Comparison of ENCODE assay signal across 20 cellular contexts in genomic region chr17:48717367-48718161, GRCh38. TPM values are rescaled to one million over a fixed set of nuclear protein-coding genes. Genes with fewer than 3 reads are reported as not detected.
A peak's percentile ranks its signal among the peaks of the same experiment; 100 is the strongest.
DNase-seq lines count a peak whose midpoint lies in the region; FAIRE-seq and TF ChIP-seq lines count a peak whose summit lies in the region.
"Had no signal": no experiment of that assay in that cellular context is flagged by ENCODE, and none has a peak within 500 bp of the region (broad histone marks: within the 10 kb centered on the region; RNA-seq: fewer than 3 reads in every experiment).

No MANE protein-coding gene starts in this region.

- no peak overlapping the region for H3K23ac ChIP-seq in H1 (ENCODE audit: insufficient read length)

- H3K27me3 ChIP-seq in CD8-positive, alpha-beta memory T cell (ENCODE audit: insufficient read depth, low read length, poor library complexity, severe bottlenecking): peaks cover 54% of the 10 kb centered on the region
- H3K27me3 ChIP-seq in H1 (replicated peaks in 1 of 4; ENCODE audit: control insufficient read depth in 3 of 4, extremely low read depth in 1 of 4, insufficient read depth in 3 of 4, low read length in 3 of 4) (peaks cover 52 to 86% (median 72%) of the 10 kb centered on the region in 4 experiments), prostate gland (replicated peaks; ENCODE audit: insufficient read depth) (no peaks in the 10 kb centered on the region), HAP-1 (ENCODE audit: low read depth) (no peaks in the 10 kb centered on the region), thyroid gland (peaks cover 54% of the 10 kb centered on the region)

- no peaks in the 10 kb centered on the region; the same call in 1 of the 2 replicates for H3K79me1 ChIP-seq in H1 (ENCODE audit: low read depth, low read length)

- no peak for TF ChIP-seq RAD21 in H1 (IDR thresholded peaks at IDR 0.05 in 1 of 2, conservative IDR thresholded peaks at IDR 0.05 in 1 of 2; ENCODE audit: low read depth in 2 of 2, low read length in 2 of 2)

- H3K9me3 ChIP-seq in CD8-positive, alpha-beta memory T cell (ENCODE audit: low read length): no peaks in the 10 kb centered on the region
- H3K9me3 ChIP-seq in H1 (ENCODE audit: insufficient read depth in 2 of 2, low read depth in 1 of 2, low read length in 1 of 2): no peaks in the 10 kb centered on the region
- H3K9me3 ChIP-seq in prostate gland: no peaks in the 10 kb centered on the region
- no peaks in the 10 kb centered on the region; the same call in 1 of the 2 replicates for H3K9me3 ChIP-seq in HAP-1
- H3K9me3 ChIP-seq in thyroid gland: no peaks in the 10 kb centered on the region
- H3K9me3 ChIP-seq: upper lobe of left lung had no signal

- no peak overlapping the region for H2BK12ac ChIP-seq in H1 (ENCODE audit: low read depth, low read length)

- H4K5ac ChIP-seq in H1 (ENCODE audit: insufficient read length, low read depth, low read length): no peak overlapping the region

- H3K4me1 ChIP-seq in CD8-positive, alpha-beta memory T cell (ENCODE audit: insufficient read depth, low read length): peaks cover 15% of the 10 kb centered on the region
- H3K4me1 ChIP-seq in H1 (replicated peaks in 1 of 4; ENCODE audit: control insufficient read depth in 3 of 4, insufficient read depth in 4 of 4, low read length in 3 of 4) (peaks cover 11 to 31% (median 20%) of the 10 kb centered on the region in 4 experiments; a peak in 6 of 7 replicates), prostate gland (replicated peaks) (peaks cover 1% of the 10 kb centered on the region), HAP-1 (peaks cover 4% of the 10 kb centered on the region; the same call in 1 of the 2 replicates), thyroid gland (peaks cover 0 to 8% of the 10 kb centered on the region in 2 donors)

- H3K4me2 ChIP-seq in H1 (ENCODE audit: insufficient read depth in 1 of 2, low read depth in 2 of 2, low read length in 2 of 2): peak overlapping the region in 1 of 2 experiments; percentile 77; a peak in 1 of 4 replicates

- no peak overlapping the region for H3K14ac ChIP-seq in H1 (ENCODE audit: insufficient read length)

- H2AK5ac ChIP-seq in H1 (ENCODE audit: low read depth, low read length): no peak overlapping the region

- H2BK120ac ChIP-seq in H1 (replicated peaks; ENCODE audit: low read depth, low read length): no peak overlapping the region

- H3K36me3 ChIP-seq in CD8-positive, alpha-beta memory T cell (ENCODE audit: insufficient read depth, low read length): no peaks in the 10 kb centered on the region
- H3K36me3 ChIP-seq in H1 (ENCODE audit: control insufficient read depth in 2 of 4, insufficient read depth in 4 of 4, low read length in 3 of 4) (no peaks in the 10 kb centered on the region; a peak in 1 of 8 replicates), prostate gland (no peaks in the 10 kb centered on the region), HAP-1 (replicated peaks) (no peaks in the 10 kb centered on the region), thyroid gland (no peaks in the 10 kb centered on the region)
- H3K36me3 ChIP-seq: upper lobe of left lung had no signal

- peaks cover 85% of the 10 kb centered on the region for H3K27me3 Mint-ChIP-seq in activated CD4-positive, alpha-beta T cell treated with anti-CD3 and anti-CD28 coated beads, Interleukin-2, amount 10 ng/mL, durations not matched to agents 7 days and 5 days
- H3K27me3 Mint-ChIP-seq in CD8-positive, alpha-beta memory T cell: peaks cover 85 to 93% of the 10 kb centered on the region in 2 donors

- FAIRE-seq in H1 (lab: Jason Lieb, UNC): no peak

- no peaks in the 10 kb centered on the region for H3K36me3 Mint-ChIP-seq in activated CD4-positive, alpha-beta T cell treated with anti-CD3 and anti-CD28 coated beads, Interleukin-2, amount 10 ng/mL, durations not matched to agents 7 days and 5 days (ENCODE audit: low read depth)
- no peaks in the 10 kb centered on the region for H3K36me3 Mint-ChIP-seq in CD8-positive, alpha-beta memory T cell
- H3K36me3 Mint-ChIP-seq: CD4-positive, CD25-positive, alpha-beta regulatory T cell had no signal

- H3K4ac ChIP-seq in H1 (replicated peaks; ENCODE audit: insufficient read length, low read depth, low read length): no peak overlapping the region

- H3K56ac ChIP-seq in H1 (replicated peaks; ENCODE audit: insufficient read length, low read depth, low read length): no peak overlapping the region

- no peaks in the 10 kb centered on the region for H3K9me3 Mint-ChIP-seq in activated CD4-positive, alpha-beta T cell treated with anti-CD3 and anti-CD28 coated beads, Interleukin-2, amount 10 ng/mL, durations not matched to agents 7 days and 5 days
- H3K9me3 Mint-ChIP-seq in CD8-positive, alpha-beta memory T cell: peaks cover 0 to 20% (median 6%) of the 10 kb centered on the region in 5 donors
- H3K9me3 Mint-ChIP-seq: effector memory CD8-positive, alpha-beta T cell had no signal

- WGBS in H1 (ENCODE audit: extremely low coverage in 1 of 2, insufficient coverage in 1 of 2, insufficient read length in 1 of 2, insufficient replicate concordance in 2 of 2, low coverage in 1 of 2, low lambda C conversion rate in 2 of 2, missing lambda C conversion rate in 1 of 2), 2 experiments: 21% methylated on average over 10 of the region's 10 CpGs; no CpG with 5 or more reads in 1 of the 2 experiments
- WGBS in prostate gland: 4% methylated on average over 10 of the region's 10 CpGs
- WGBS in thyroid gland, 2 donors: 10 to 17% methylated on average over 10 of the region's 10 CpGs

- CTCF ChIA-PET in activated CD4-positive, alpha-beta T cell treated with anti-CD3 and anti-CD28 coated beads, Interleukin-2, amount 10 ng/mL, durations not matched to agents 7 days and 5 days (lab: Charles Lee): interaction anchor here (0.5 to 1.4 kb wide), 7 partner anchors 15 to 72 kb away, joined by 3 to 6 read pairs (median 3); no protein-coding TSS in a partner anchor
- CTCF ChIA-PET in CD8-positive, alpha-beta memory T cell (lab: Charles Lee): interaction anchor here (1.0 to 1.5 kb wide), 4 partner anchors 12 to 81 kb away, joined by 3 to 5 read pairs (median 4); no protein-coding TSS in a partner anchor
- CTCF ChIA-PET in H1 (lab: Charles Lee; ENCODE audit: partially characterized antibody): interaction anchor here (0.6 to 13.5 kb wide), 17 partner anchors 12 to 190 kb away, joined by 3 to 147 read pairs (median 4); no protein-coding TSS in a partner anchor

- no peak overlapping the region for H4K91ac ChIP-seq in H1 (replicated peaks; ENCODE audit: insufficient read length, low read length)

- H3K4me3 ChIP-seq in CD8-positive, alpha-beta memory T cell (ENCODE audit: low read length): no peak overlapping the region
- H3K4me3 ChIP-seq in H1 (ENCODE audit: extremely low read depth in 1 of 4, insufficient read depth in 2 of 4, low read depth in 3 of 4, low read length in 4 of 4) (no peak overlapping the region), prostate gland (peak overlapping the region; percentile 55 to 63), HAP-1 (no peak overlapping the region), thyroid gland (replicated peaks in 1 of 3) (no peak overlapping the region)
- H3K4me3 ChIP-seq: upper lobe of left lung had no signal

- H3K4me1 Mint-ChIP-seq in activated CD4-positive, alpha-beta T cell treated with anti-CD3 and anti-CD28 coated beads, Interleukin-2, amount 10 ng/mL, durations not matched to agents 7 days and 5 days: peaks cover 21% of the 10 kb centered on the region
- H3K4me1 Mint-ChIP-seq in CD8-positive, alpha-beta memory T cell: peaks cover 7 to 22% (median 11%) of the 10 kb centered on the region in 3 donors

- no peak overlapping the region for H2BK20ac ChIP-seq in H1 (ENCODE audit: low read length)

- H3K79me2 ChIP-seq in H1 (ENCODE audit: control insufficient read depth in 1 of 2, insufficient read depth in 2 of 2, low read length in 2 of 2): no peaks in the 10 kb centered on the region

- POLR2A ChIA-PET in activated CD4-positive, alpha-beta T cell treated with anti-CD3 and anti-CD28 coated beads, Interleukin-2, amount 10 ng/mL, durations not matched to agents 7 days and 5 days (lab: Charles Lee): no interaction called here
- POLR2A ChIA-PET in CD8-positive, alpha-beta memory T cell (lab: Charles Lee): no interaction called here
- POLR2A ChIA-PET in H1 (lab: Charles Lee; ENCODE audit: partially characterized antibody): interaction anchor here (1.0 to 1.1 kb wide), 2 partner anchors 12 to 72 kb away, joined by 4 read pairs; no protein-coding TSS in a partner anchor

- intact Hi-C loops in prostate gland (cut with DNase I): no loop called here
- intact Hi-C loops in thyroid gland (cut with DNase I): no loop called here

- no peak for DNase-seq in activated CD4-positive, alpha-beta T cell treated with anti-CD3 and anti-CD28 coated beads, Interleukin-2, amount 10 ng/mL, durations not matched to agents 7 days and 5 days
- no peak for DNase-seq in activated CD4-positive, alpha-beta T cell treated with anti-CD3 and anti-CD28 coated beads for 1 hour
- no peak for DNase-seq in CD8-positive, alpha-beta memory T cell
- DNase-seq in H1 (ENCODE audit: low read depth in 1 of 2, low spot score in 2 of 2): no peak
- no peak for DNase-seq in prostate gland (ENCODE audit: low spot score)
- no peak for DNase-seq in HAP-1 (ENCODE audit: low spot score in 2 of 2)
- DNase-seq in thyroid gland: no peak
- DNase-seq in NCI-H2029 (lab: John Stamatoyannopoulos, UW): no peak
- DNase-seq: activated naive CD4-positive, alpha-beta T cell treated with Interleukin-2 at 50 U/mL for 16 hours; CD4-positive, CD25-positive, alpha-beta regulatory T cell; DMS79 treated with DMSO at 0.1 percent for 48 hours; effector memory CD8-positive, alpha-beta T cell; NCI-H187; NCI-H446 treated with DMSO at 0.1 percent for 48 hours; right cardiac atrium; stimulated activated naive CD8-positive, alpha-beta T cell treated with anti-CD3 and anti-CD28 coated beads, Interleukin-15, Interleukin-2, amounts not matched to agents 100 U/mL and 50 U/mL, for 24 hours; upper lobe of left lung had no signal

- peaks cover 17 to 20% of the 10 kb centered on the region in 2 experiments for H4K20me1 ChIP-seq in H1 (replicated peaks in 1 of 2; ENCODE audit: control insufficient read depth in 1 of 2, insufficient read depth in 2 of 2, low read length in 2 of 2)

- no peak overlapping the region for H2AFZ ChIP-seq in H1 (ENCODE audit: low read length)

- H3K4me3 Mint-ChIP-seq in activated CD4-positive, alpha-beta T cell treated with anti-CD3 and anti-CD28 coated beads, Interleukin-2, amount 10 ng/mL, durations not matched to agents 7 days and 5 days: peak overlapping the region; percentile 20
- H3K4me3 Mint-ChIP-seq in CD8-positive, alpha-beta memory T cell: peak overlapping the region in 4 of 7 donors; percentile 4 to 52 (median 32)

- H2BK5ac ChIP-seq in H1 (ENCODE audit: low read depth, low read length): no peak overlapping the region

- peaks cover 7% of the 10 kb centered on the region; the same call in 1 of the 2 replicates for H3K23me2 ChIP-seq in H1 (ENCODE audit: low read depth, low read length)

- H2BK15ac ChIP-seq in H1 (ENCODE audit: low read length): no peak overlapping the region

- H3K27ac ChIP-seq in CD8-positive, alpha-beta memory T cell (ENCODE audit: low read depth, low read length): no peak overlapping the region
- H3K27ac ChIP-seq in H1 (ENCODE audit: low read depth, low read length) (no peak overlapping the region), prostate gland (peak overlapping the region; percentile 97 to 98), thyroid gland (no peak overlapping the region)
- H3K27ac ChIP-seq: upper lobe of left lung had no signal

- TF ChIP-seq POLR2A in H1 (IDR thresholded peaks at IDR 0.05; ENCODE audit: control extremely low read depth in 1 of 2, low read depth in 2 of 2, low read length in 2 of 2) (no peak), prostate gland (IDR thresholded peaks at IDR 0.05) (no peak), thyroid gland (IDR thresholded peaks at IDR 0.05) (no peak)

- TF ChIP-seq CTCF in H1 (IDR thresholded peaks at IDR 0.05; ENCODE audit: control extremely low read depth in 1 of 3, insufficient read depth in 1 of 3, low read depth in 1 of 3, low read length in 3 of 3): no peak
- no peak for TF ChIP-seq CTCF in prostate gland (IDR thresholded peaks at IDR 0.05)
- no peak for TF ChIP-seq CTCF in thyroid gland (IDR thresholded peaks at IDR 0.05)

- H3K9ac ChIP-seq in H1 (replicated peaks in 1 of 4; ENCODE audit: extremely low read depth in 1 of 4, low read depth in 3 of 4, low read length in 3 of 4): no peak overlapping the region

- H3K18ac ChIP-seq in H1 (ENCODE audit: extremely low read depth, low read length): no peak overlapping the region

- no peak for TF ChIP-seq EP300 in H1 (IDR thresholded peaks at IDR 0.05; ENCODE audit: borderline replicate concordance in 1 of 2, low read depth in 2 of 2, low read length in 2 of 2)

- in situ Hi-C loops in HAP-1 (cut with MboI; ENCODE audit: low sequenced_read_pairs): no loop called here

- no peak overlapping the region for H4K8ac ChIP-seq in H1 (ENCODE audit: extremely low read depth, insufficient read depth, low read length)

- H3K27ac Mint-ChIP-seq in activated CD4-positive, alpha-beta T cell treated with anti-CD3 and anti-CD28 coated beads, Interleukin-2, amount 10 ng/mL, durations not matched to agents 7 days and 5 days: peak overlapping the region; percentile 62
- peak overlapping the region in 3 of 8 donors; percentile 14 to 73 (median 55) for H3K27ac Mint-ChIP-seq in CD8-positive, alpha-beta memory T cell
- H3K27ac Mint-ChIP-seq: CD4-positive, CD25-positive, alpha-beta regulatory T cell had no signal

RNA-seq across cellular contexts. Expression of gene PRAC1, which starts 4.8 kb away (rescaled TPM):
- not detected for total RNA-seq in activated CD4-positive, alpha-beta T cell treated with anti-CD3 and anti-CD28 coated beads, Interleukin-2, amount 10 ng/mL, durations not matched to agents 7 days and 5 days
- total RNA-seq in CD8-positive, alpha-beta memory T cell: not detected
- polyA plus RNA-seq in CD8-positive, alpha-beta memory T cell: not detected
- not detected in 2 replicates for total RNA-seq in H1 (2021; fragmentation: NEBNext Ultra II Directional; extraction: Animal tissue kit (Norgen Biotek cat#: 25700))
- not detected in 2 replicates for polyA plus RNA-seq in H1 (2011; rRNA removed)
- polyA plus RNA-seq in H1 (2011; cell fraction: cytosol; rRNA removed): not detected
- polyA plus RNA-seq in H1 (2011; cell fraction: nucleus; rRNA removed): not detected
- polyA plus RNA-seq in H1 (2012, experiment 1 of 2): not detected in 4 replicates
- polyA plus RNA-seq in H1 (2012, experiment 2 of 2): not detected
- not detected for polyA plus RNA-seq in H1 (2013, experiment 1 of 2)
- not detected for polyA plus RNA-seq in H1 (2013, experiment 2 of 2)
- not detected in 2 replicates for polyA minus RNA-seq in H1 (2011; rRNA and poly(A)+ RNA removed)
- polyA minus RNA-seq in H1 (2011; cell fraction: cytosol; rRNA and poly(A)+ RNA removed): not detected
- not detected for polyA minus RNA-seq in H1 (2011; cell fraction: nucleus; rRNA and poly(A)+ RNA removed)
- 100 to 1,000 TPM in 1 of 2 donors, 10 to 100 TPM in 1; 56.7 to 243 TPM for total RNA-seq in prostate gland
- total RNA-seq in thyroid gland: not detected
- total RNA-seq: CD4-positive, CD25-positive, alpha-beta regulatory T cell; left lobe of liver; mucosa of gallbladder; omental fat pad; right cardiac atrium; upper lobe of left lung had no signal
- polyA plus RNA-seq: CD4-positive, CD25-positive, alpha-beta regulatory T cell; right cardiac atrium had no signal

RNA-seq across cellular contexts. Expression of gene PRAC2, which starts 5.4 kb away (rescaled TPM):
- not detected for total RNA-seq in activated CD4-positive, alpha-beta T cell treated with anti-CD3 and anti-CD28 coated beads, Interleukin-2, amount 10 ng/mL, durations not matched to agents 7 days and 5 days
- not detected for total RNA-seq in CD8-positive, alpha-beta memory T cell
- polyA plus RNA-seq in CD8-positive, alpha-beta memory T cell: not detected
- total RNA-seq in H1 (2021; fragmentation: NEBNext Ultra II Directional; extraction: Animal tissue kit (Norgen Biotek cat#: 25700)): not detected in 2 replicates
- polyA plus RNA-seq in H1 (2011; rRNA removed): not detected in 2 replicates
- polyA plus RNA-seq in H1 (2011; cell fraction: cytosol; rRNA removed): not detected
- not detected for polyA plus RNA-seq in H1 (2011; cell fraction: nucleus; rRNA removed)
- not detected in 4 replicates for polyA plus RNA-seq in H1 (2012, experiment 1 of 2)
- polyA plus RNA-seq in H1 (2012, experiment 2 of 2): not detected
- not detected for polyA plus RNA-seq in H1 (2013, experiment 1 of 2)
- polyA plus RNA-seq in H1 (2013, experiment 2 of 2): not detected
- not detected in 2 replicates for polyA minus RNA-seq in H1 (2011; rRNA and poly(A)+ RNA removed)
- polyA minus RNA-seq in H1 (2011; cell fraction: cytosol; rRNA and poly(A)+ RNA removed): not detected
- not detected for polyA minus RNA-seq in H1 (2011; cell fraction: nucleus; rRNA and poly(A)+ RNA removed)
- 100 to 1,000 TPM in 1 of 2 donors, 1 to 10 TPM in 1; 9.6 to 135 TPM for total RNA-seq in prostate gland
- not detected for total RNA-seq in thyroid gland
- total RNA-seq: CD4-positive, CD25-positive, alpha-beta regulatory T cell; left lobe of liver; mucosa of gallbladder; omental fat pad; right cardiac atrium; upper lobe of left lung had no signal
- polyA plus RNA-seq: CD4-positive, CD25-positive, alpha-beta regulatory T cell; right cardiac atrium had no signal

RNA-seq across cellular contexts. Expression of gene HOXB13, which starts 11.0 kb away (rescaled TPM):
- not detected for total RNA-seq in activated CD4-positive, alpha-beta T cell treated with anti-CD3 and anti-CD28 coated beads, Interleukin-2, amount 10 ng/mL, durations not matched to agents 7 days and 5 days
- total RNA-seq in CD8-positive, alpha-beta memory T cell: not detected
- polyA plus RNA-seq in CD8-positive, alpha-beta memory T cell: not detected
- not detected in 2 replicates for total RNA-seq in H1 (2021; fragmentation: NEBNext Ultra II Directional; extraction: Animal tissue kit (Norgen Biotek cat#: 25700))
- not detected in 2 replicates for polyA plus RNA-seq in H1 (2011; rRNA removed)
- polyA plus RNA-seq in H1 (2011; cell fraction: cytosol; rRNA removed): not detected
- not detected for polyA plus RNA-seq in H1 (2011; cell fraction: nucleus; rRNA removed)
- polyA plus RNA-seq in H1 (2012, experiment 1 of 2): not detected in 4 replicates
- polyA plus RNA-seq in H1 (2012, experiment 2 of 2): not detected
- not detected for polyA plus RNA-seq in H1 (2013, experiment 1 of 2)
- polyA plus RNA-seq in H1 (2013, experiment 2 of 2): not detected
- polyA minus RNA-seq in H1 (2011; rRNA and poly(A)+ RNA removed): not detected in 2 replicates
- not detected for polyA minus RNA-seq in H1 (2011; cell fraction: cytosol; rRNA and poly(A)+ RNA removed)
- not detected for polyA minus RNA-seq in H1 (2011; cell fraction: nucleus; rRNA and poly(A)+ RNA removed)
- total RNA-seq in prostate gland (100 to 1,000 TPM in 1 of 2 donors, 10 to 100 TPM in 1; 78.7 to 249 TPM), thyroid gland (under 1 TPM in 1 of 4 donors, not detected in 3; 0.27 TPM)
- total RNA-seq: CD4-positive, CD25-positive, alpha-beta regulatory T cell; omental fat pad; right cardiac atrium; upper lobe of left lung had no signal
- polyA plus RNA-seq: CD4-positive, CD25-positive, alpha-beta regulatory T cell; right cardiac atrium had no signal

Comparison
In these comparisons a context has a peak if more than half of its experiments do, and no peak if none do; other contexts are left out.
1. H3K27ac ChIP-seq: peak in prostate gland (2 of 2); none in CD8-positive, alpha-beta memory T cell (single experiment), H1 (single experiment) and thyroid gland (0 of 3).
2. H3K4me3 ChIP-seq: peak in prostate gland (2 of 2); none in CD8-positive, alpha-beta memory T cell (single experiment), H1 (0 of 4), HAP-1 (single experiment) and thyroid gland (0 of 3).
3. RNA of gene PRAC1, which starts 4.8 kb away (total RNA-seq): 56.7 to 243 TPM in prostate gland; not detected in H1, not detected in activated CD4-positive, alpha-beta T cell treated with anti-CD3 and anti-CD28 coated beads, Interleukin-2, amount 10 ng/mL, durations not matched to agents 7 days and 5 days, not detected in CD8-positive, alpha-beta memory T cell and not detected in thyroid gland; every median in the first group is over 10 times any median in the second.
4. RNA of gene PRAC2, which starts 5.4 kb away (total RNA-seq): 9.6 to 135 TPM in prostate gland; not detected in activated CD4-positive, alpha-beta T cell treated with anti-CD3 and anti-CD28 coated beads, Interleukin-2, amount 10 ng/mL, durations not matched to agents 7 days and 5 days, not detected in CD8-positive, alpha-beta memory T cell, not detected in H1 and not detected in thyroid gland; every median in the first group is over 10 times any median in the second.
5. RNA of gene HOXB13, which starts 11.0 kb away (total RNA-seq): 78.7 to 249 TPM in prostate gland; not detected in CD8-positive, alpha-beta memory T cell, not detected in H1, not detected in activated CD4-positive, alpha-beta T cell treated with anti-CD3 and anti-CD28 coated beads, Interleukin-2, amount 10 ng/mL, durations not matched to agents 7 days and 5 days and 0.27 TPM in thyroid gland; every median in the first group is over 10 times any median in the second.